28 cellular contexts compared by ENCODE assay signal in the genomic region with DNA sequence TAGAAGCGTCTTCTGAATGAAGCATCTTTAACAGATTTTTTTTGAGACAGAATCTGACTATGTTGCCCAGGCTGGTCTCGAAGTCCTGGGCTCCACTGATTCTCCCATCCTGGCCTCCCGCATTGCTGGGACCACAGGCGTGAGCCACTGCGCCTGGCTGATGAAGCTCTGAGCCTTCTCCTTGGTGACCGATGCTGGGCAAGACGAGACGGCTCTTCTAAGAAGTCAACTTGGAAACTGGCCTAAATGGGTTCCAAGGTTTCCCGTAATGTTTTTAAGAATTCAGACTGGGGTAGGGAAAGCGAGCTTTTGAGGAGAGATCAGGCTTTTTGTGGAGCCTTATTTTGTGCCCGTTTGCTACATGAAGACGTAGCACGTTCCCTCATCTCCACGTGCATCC.
"Had no signal": no experiment of that assay in that cellular context is flagged by ENCODE, and none has a peak within 500 bp of the region (broad histone marks: within the 10 kb centered on the region; RNA-seq: fewer than 3 reads in every experiment).

No MANE protein-coding gene starts in this region.

- ATAC-seq: activated CD4-positive, alpha-beta T cell treated with anti-CD3 and anti-CD28 coated beads for 36 hours; activated T-helper 17 cell treated with anti-CD3 and anti-CD28 coated beads, Interleukin-2, amount 50 U/mL, for 72 hours had no signal

- H3K27me3 Mint-ChIP-seq: activated CD4-positive, alpha-beta memory T cell treated with anti-CD3 and anti-CD28 coated beads, Interleukin-2, amount 10 ng/mL, durations not matched to agents 7 days and 5 days; activated CD4-positive, alpha-beta T cell treated with anti-CD3 and anti-CD28 coated beads for 36 hours; activated naive CD8-positive, alpha-beta T cell; activated T-helper 17 cell treated with anti-CD3 and anti-CD28 coated beads, Interleukin-2, amount 50 U/mL, for 72 hours had no signal

- H3K27ac Mint-ChIP-seq: activated CD4-positive, alpha-beta memory T cell treated with anti-CD3 and anti-CD28 coated beads, Interleukin-2, amount 10 ng/mL, durations not matched to agents 7 days and 5 days; activated CD4-positive, alpha-beta T cell treated with anti-CD3 and anti-CD28 coated beads for 36 hours; activated naive CD4-positive, alpha-beta T cell treated with anti-CD3 and anti-CD28 coated beads for 36 hours; activated naive CD8-positive, alpha-beta T cell; activated T-helper 17 cell treated with anti-CD3 and anti-CD28 coated beads, Interleukin-2, amount 50 U/mL, for 72 hours; T-helper 1 cell treated with Interleukin-12 subunit alpha and Interleukin-12 subunit beta and Interleukin-4 antibody, amounts not matched to agents 30 μg/mL and 1 μg/mL, for 36 hours had no signal

- H3K9me3 Mint-ChIP-seq: activated CD4-positive, alpha-beta memory T cell treated with anti-CD3 and anti-CD28 coated beads, Interleukin-2, amount 10 ng/mL, durations not matched to agents 7 days and 5 days; activated naive CD4-positive, alpha-beta T cell treated with anti-CD3 and anti-CD28 coated beads for 36 hours; activated T-helper 17 cell treated with anti-CD3 and anti-CD28 coated beads, Interleukin-2, amount 50 U/mL, for 72 hours; T-helper 1 cell treated with Interleukin-12 subunit alpha and Interleukin-12 subunit beta and Interleukin-4 antibody, amounts not matched to agents 30 μg/mL and 1 μg/mL, for 36 hours had no signal

- H3K4me3 Mint-ChIP-seq: activated CD4-positive, alpha-beta memory T cell treated with anti-CD3 and anti-CD28 coated beads, Interleukin-2, amount 10 ng/mL, durations not matched to agents 7 days and 5 days; activated CD4-positive, alpha-beta T cell treated with anti-CD3 and anti-CD28 coated beads for 36 hours; activated naive CD4-positive, alpha-beta T cell treated with anti-CD3 and anti-CD28 coated beads for 36 hours; activated naive CD8-positive, alpha-beta T cell; activated T-helper 17 cell treated with anti-CD3 and anti-CD28 coated beads, Interleukin-2, amount 50 U/mL, for 72 hours; T-helper 1 cell treated with Interleukin-12 subunit alpha and Interleukin-12 subunit beta and Interleukin-4 antibody, amounts not matched to agents 30 μg/mL and 1 μg/mL, for 36 hours had no signal

- H3K27me3 ChIP-seq: brain microvascular endothelial cell, cardiac muscle cell, Peyer's patch had no signal

- H3K4me1 ChIP-seq: Peyer's patch had no signal

- H3K9me3 ChIP-seq: Peyer's patch had no signal

- H3K27ac ChIP-seq: brain microvascular endothelial cell, cardiac muscle cell, Peyer's patch, VCaP had no signal

- H3K4me1 Mint-ChIP-seq: activated CD4-positive, alpha-beta memory T cell treated with anti-CD3 and anti-CD28 coated beads, Interleukin-2, amount 10 ng/mL, durations not matched to agents 7 days and 5 days; activated CD4-positive, alpha-beta T cell treated with anti-CD3 and anti-CD28 coated beads for 36 hours had no signal

- H3K4me3 ChIP-seq: cardiac muscle cell, K562, Peyer's patch had no signal

- DNase-seq: activated CD4-positive, alpha-beta memory T cell treated with anti-CD3 and anti-CD28 coated beads, Interleukin-2, amount 10 ng/mL, durations not matched to agents 7 days and 5 days; activated CD4-positive, alpha-beta T cell treated with anti-CD3 and anti-CD28 coated beads for 36 hours; activated CD4-positive, alpha-beta T cell treated with anti-CD3 and anti-CD28 coated beads, Interleukin-2, amount 50 U/mL, for 1 hour; activated CD4-positive, CD25-positive, alpha-beta regulatory T cell; activated gamma-delta T cell; activated naive CD4-positive, alpha-beta T cell treated with anti-CD3 and anti-CD28 coated beads for 36 hours; activated T-cell treated with anti-CD3 and anti-CD28 coated beads for 4 hours; activated T-cell treated with anti-CD3 and anti-CD28 coated beads, Interleukin-2, amount 50 U/mL, for 48 hours; brain microvascular endothelial cell; Karpas-422; MM.1S; NCI-H1105; NCI-H1436; NCI-H1694 treated with DMSO at 0.1 percent for 48 hours; NCI-H2029 treated with DMSO at 0.1 percent for 48 hours; NCI-H345; NCI-H510A; NCI-H526 treated with DMSO at 0.1 percent for 48 hours; NK-92 treated with Interleukin-12 subunit alpha and Interleukin-12 subunit beta, amount 100 ng/mL, for 24 hours; Peyer's patch; SHP77; T1000 had no signal

- H3K36me3 Mint-ChIP-seq: activated naive CD8-positive, alpha-beta T cell had no signal
